ENCODE assay signal across 14 cellular contexts in genomic region chr2:104855174-104856085, GRCh38. TPM values are rescaled to one million over a fixed set of nuclear protein-coding genes. Genes with fewer than 3 reads are reported as not detected.
DNase-seq lines count a peak whose midpoint lies in the region; ATAC-seq and TF ChIP-seq lines count a peak whose summit lies in the region.
"Had no signal": no experiment of that assay in that cellular context is flagged by ENCODE, and none has a peak within 500 bp of the region (broad histone marks: within the 10 kb centered on the region; RNA-seq: fewer than 3 reads in every experiment).

No MANE protein-coding gene starts in this region.

- no peak overlapping the region for H3K4ac ChIP-seq in mesendoderm (ENCODE audit: low read depth, low read length)

- WGBS in heart left ventricle, 4 donors: 0 to 2% (median 1%) methylated on average over 1 to 109 of the region's 139 CpGs
- WGBS in mesendoderm (ENCODE audit: extremely low coverage, insufficient coverage, low lambda C conversion rate): no CpG with 5 or more reads among the region's 139 CpGs

- peak overlapping the region; percentile 30 for H3K18ac ChIP-seq in mesendoderm (ENCODE audit: low read length)

- H3K56ac ChIP-seq in mesendoderm (ENCODE audit: low read length): peak overlapping the region; percentile 34

- no peaks in the 10 kb centered on the region for H3K36me3 ChIP-seq in left ventricle myocardium inferior
- H3K36me3 ChIP-seq in heart left ventricle: no peaks in the 10 kb centered on the region
- no peaks in the 10 kb centered on the region for H3K36me3 ChIP-seq in mesendoderm (ENCODE audit: control insufficient read depth, insufficient read depth, low read length)
- no peaks in the 10 kb centered on the region for H3K36me3 ChIP-seq in vagina

- H3K4me1 ChIP-seq in left ventricle myocardium inferior (peaks cover 51% of the 10 kb centered on the region), heart left ventricle (peaks cover 0 to 53% (median 26%) of the 10 kb centered on the region in 12 donors), mesendoderm (ENCODE audit: control insufficient read depth, low read depth, low read length) (no peaks in the 10 kb centered on the region), vagina (peaks cover 39% of the 10 kb centered on the region)
- H3K4me1 ChIP-seq: foreskin keratinocyte had no signal

- H2AK5ac ChIP-seq in mesendoderm (ENCODE audit: low read length): no peak overlapping the region

- H4K8ac ChIP-seq in mesendoderm (ENCODE audit: low read depth, low read length): no peak overlapping the region

- H2BK5ac ChIP-seq in mesendoderm (ENCODE audit: low read length): no peak overlapping the region

- TF ChIP-seq CTCF in left ventricle myocardium inferior (IDR thresholded peaks at IDR 0.05; ENCODE audit: borderline replicate concordance): no peak
- TF ChIP-seq CTCF in heart left ventricle (IDR thresholded peaks at IDR 0.05): no peak
- no peak for TF ChIP-seq CTCF in vagina (IDR thresholded peaks at IDR 0.05)

- H3K4me2 ChIP-seq in mesendoderm (ENCODE audit: low read length): peak overlapping the region; percentile 29

- H3K9me3 ChIP-seq in left ventricle myocardium inferior (replicated peaks) (no peaks in the 10 kb centered on the region), heart left ventricle (no peaks in the 10 kb centered on the region), vagina (no peaks in the 10 kb centered on the region)

- H3K79me2 ChIP-seq in mesendoderm (ENCODE audit: control insufficient read depth, insufficient read depth, low read length): no peaks in the 10 kb centered on the region

- H3K27ac ChIP-seq in left ventricle myocardium inferior (replicated peaks): no peak overlapping the region
- H3K27ac ChIP-seq in heart left ventricle: no peak overlapping the region
- H3K27ac ChIP-seq in caudate nucleus (ENCODE audit: low read depth, low read length): peak overlapping the region; percentile 94
- no peak overlapping the region for H3K27ac ChIP-seq in mesendoderm (ENCODE audit: low read depth, low read length)
- no peak overlapping the region for H3K27ac ChIP-seq in vagina
- H3K27ac ChIP-seq: foreskin keratinocyte had no signal

- DNase-seq in left ventricle myocardium inferior (no peak), heart left ventricle (no peak), caudate nucleus (lab: John Stamatoyannopoulos, UW) (peak in 1 of 61 donors; percentile 61), mesendoderm (no peak), SK-N-DZ (ENCODE audit: low spot score) (no peak), vagina (ENCODE audit: extremely low spot score in 2 of 2) (no peak), T-helper 2 cell (no peak), OCI-M2 (lab: John Stamatoyannopoulos, UW; ENCODE audit: unreplicated experiment) (no peak)
- DNase-seq: activated CD8-positive, alpha-beta memory T cell treated with anti-CD3 and anti-CD28 coated beads, Interleukin-2, amount 50 U/mL, for 4 hours; effector CD8-positive, alpha-beta T cell; foreskin keratinocyte; HFFc6; NCI-H524 treated with DMSO at 0.1 percent for 48 hours had no signal

- H4K5ac ChIP-seq in mesendoderm (ENCODE audit: low read length): no peak overlapping the region

- intact Hi-C loops in left ventricle myocardium inferior (cut with micrococcal nuclease): no loop called here
- intact Hi-C loops in heart left ventricle (cut with DNase I): no loop called here
- intact Hi-C loops in vagina (cut with DNase I): no loop called here

- H3K27me3 ChIP-seq in left ventricle myocardium inferior (ENCODE audit: low read depth) (peaks cover 92% of the 10 kb centered on the region), heart left ventricle (peaks cover 70 to 90% (median 84%) of the 10 kb centered on the region in 9 donors), mesendoderm (ENCODE audit: insufficient read depth, low read length, poor library complexity) (peaks cover 45% of the 10 kb centered on the region), vagina (peaks cover 26% of the 10 kb centered on the region)

- no peak overlapping the region for H3K9ac ChIP-seq in mesendoderm (ENCODE audit: low read length)

- no peaks in the 10 kb centered on the region for H3K79me1 ChIP-seq in mesendoderm (ENCODE audit: low read length)

- TF ChIP-seq POLR2A in heart left ventricle (IDR thresholded peaks at IDR 0.05): no peak
- TF ChIP-seq POLR2A in vagina (IDR thresholded peaks at IDR 0.05): no peak

- H2BK15ac ChIP-seq in mesendoderm (replicated peaks; ENCODE audit: low read depth): no peak overlapping the region

- no peak overlapping the region for H2BK120ac ChIP-seq in mesendoderm (ENCODE audit: low read depth, low read length)

- no peak for ATAC-seq in heart left ventricle
- ATAC-seq: left lobe of liver had no signal

- H3K4me3 ChIP-seq in left ventricle myocardium inferior (peak overlapping the region; percentile 62), heart left ventricle (peak overlapping the region in 1 of 12 donors; percentile 15), mesendoderm (ENCODE audit: low read length) (no peak overlapping the region), vagina (peak overlapping the region in 1 of 2 donors; percentile 40)

- no peak overlapping the region for H3K23ac ChIP-seq in mesendoderm (ENCODE audit: low read length)

RNA-seq across cellular contexts. Expression of gene POU3F3, which starts 1.5 kb away (rescaled TPM):
- total RNA-seq in left ventricle myocardium inferior: 0.11 TPM
- total RNA-seq in heart left ventricle: under 1 TPM in 1 of 9 donors, not detected in 8; 0.27 TPM
- under 1 TPM in 1 of 2 donors, not detected in 1; 0.08 TPM for polyA plus RNA-seq in heart left ventricle
- polyA plus RNA-seq in mesendoderm (2013, experiment 1 of 2): 0.06 TPM
- polyA plus RNA-seq in mesendoderm (2013, experiment 2 of 2): 0.06 TPM
- 0.19 TPM in 1 of 2 replicates, not detected in the other for polyA plus RNA-seq in SK-N-DZ (2014; cell fraction: cytosol; rRNA removed)
- polyA plus RNA-seq in SK-N-DZ (2014; cell fraction: nucleus; rRNA removed): 0.26 TPM in 1 of 2 replicates, not detected in the other
- not detected for total RNA-seq in vagina
- total RNA-seq: foreskin keratinocyte, HFFc6, left lobe of liver had no signal
- polyA plus RNA-seq: foreskin keratinocyte had no signal
